In the genomic region with DNA sequence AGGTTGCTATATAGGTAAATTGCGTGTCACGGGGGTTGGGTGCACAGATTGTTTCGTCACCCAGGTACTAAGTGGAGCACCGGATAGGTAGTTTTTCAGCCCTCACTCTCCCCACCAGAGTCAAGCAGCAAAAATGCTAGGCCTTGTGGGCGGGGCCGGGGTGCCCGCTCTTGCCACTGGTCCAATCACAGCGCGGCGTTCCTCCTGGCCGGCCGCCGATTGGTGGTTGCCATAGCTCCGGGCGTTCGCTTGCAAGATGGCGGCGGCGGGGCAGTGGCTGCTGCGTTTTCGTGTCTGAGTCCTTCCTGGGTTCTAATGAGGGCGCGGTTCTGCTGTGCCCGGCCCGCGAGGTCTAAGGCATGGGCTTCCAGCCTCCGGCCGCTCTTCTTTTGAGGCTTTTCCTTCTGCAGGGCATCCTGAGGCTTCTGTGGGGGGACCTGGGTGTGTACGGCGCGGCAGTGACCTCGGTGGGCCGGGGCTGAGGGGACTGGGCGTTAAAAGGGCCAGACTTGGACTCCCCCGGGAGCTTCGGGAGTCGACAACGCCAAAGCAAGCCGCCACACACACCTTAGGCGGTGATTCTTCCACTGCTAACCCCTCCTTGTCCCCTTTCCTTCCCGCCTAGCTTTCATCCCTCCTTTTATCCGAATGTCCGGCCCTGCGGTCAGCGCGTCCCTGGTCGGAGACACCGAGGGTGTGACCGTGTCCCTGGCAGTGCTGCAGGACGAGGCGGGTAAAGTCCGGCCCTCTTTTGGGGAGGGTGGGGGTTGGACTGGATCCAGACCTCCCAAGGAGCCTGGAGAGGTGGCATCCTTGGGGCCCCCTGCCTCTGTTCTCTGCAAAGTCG, we compare ENCODE assay signal across 8 cellular contexts. TPM values are rescaled to one million over a fixed set of nuclear protein-coding genes. Genes with fewer than 3 reads are reported as not detected.
DNase-seq lines count a peak whose midpoint lies in the region; ATAC-seq and TF ChIP-seq lines count a peak whose summit lies in the region.

A gene (plus strand): TSS at position 232 of the 847 bp plus-strand sequence. CDS start 128 bp downstream, at position 360.

- no peaks in the 10 kb centered on the region for H3K27me3 ChIP-seq in mucosa of rectum (ENCODE audit: control insufficient read depth in 2 of 2, insufficient read depth in 2 of 2, low read length in 2 of 2)

- peak within 1 kb of the TSS; percentile 75 to 88 (median 80) for H3K27ac Mint-ChIP-seq in IgD-negative memory B cell

- H3K4me3 ChIP-seq in mucosa of rectum (ENCODE audit: low read length in 2 of 2), result peak within 1 kb of the TSS; percentile 93 to 94

- H3K9ac ChIP-seq in mucosa of rectum (ENCODE audit: low read depth in 1 of 2, low read length in 2 of 2), result peak within 1 kb of the TSS; percentile 74 to 79

- DNase-seq in DMS114 treated with DMSO at 0.1 percent for 48 hours (lab: John Stamatoyannopoulos, UW; ENCODE audit: unreplicated experiment) (peak; percentile 89), OCI-M1 (lab: John Stamatoyannopoulos, UW) (peak; percentile 92), activated T-cell treated with anti-CD3 and anti-CD28 coated beads for 4 hours (peak; percentile 90), erythroblast (lab: John Stamatoyannopoulos, UW) (peak; percentile 95 to 96)
- DNase-seq in stimulated activated CD8-positive, alpha-beta memory T cell treated with anti-CD3 and anti-CD28 coated beads, Interleukin-4, amount 100 ng/mL, for 24 hours (ENCODE audit: low read depth), result peak; percentile 93

- H3K36me3 ChIP-seq in mucosa of rectum (ENCODE audit: control insufficient read depth in 2 of 2, insufficient read depth in 2 of 2, low read length in 2 of 2), result peaks cover 4 to 7% of the 10 kb centered on the region in 2 donors

- peak within 1 kb of the TSS in 1 of 2 donors; percentile 17 for H3K27ac ChIP-seq in mucosa of rectum (ENCODE audit: low read depth in 2 of 2, low read length in 2 of 2)

- no peaks in the 10 kb centered on the region for H3K27me3 Mint-ChIP-seq in IgD-negative memory B cell

- peaks cover 3% of the 10 kb centered on the region for H3K36me3 Mint-ChIP-seq in IgD-negative memory B cell

- H3K4me3 Mint-ChIP-seq in IgD-negative memory B cell, result peak within 1 kb of the TSS; percentile 89 to 93 (median 92)

- H3K9me3 ChIP-seq in mucosa of rectum (ENCODE audit: control insufficient read depth in 2 of 2, low read length in 2 of 2), result no peaks in the 10 kb centered on the region

- ATAC-seq in GM21619 (IDR thresholded peaks at IDR 0.05; ENCODE audit: unreplicated experiment), result peak; percentile 99

- H3K9me3 Mint-ChIP-seq in IgD-negative memory B cell, result no peaks in the 10 kb centered on the region

- H3K4me1 Mint-ChIP-seq in IgD-negative memory B cell, result peaks cover 4 to 10% (median 6%) of the 10 kb centered on the region in 3 donors

- peaks cover 6 to 10% of the 10 kb centered on the region in 2 donors for H3K4me1 ChIP-seq in mucosa of rectum (ENCODE audit: control insufficient read depth in 2 of 2, insufficient read depth in 2 of 2, low read length in 2 of 2)

- TF ChIP-seq POLR2A in erythroblast (IDR thresholded peaks at IDR 0.05; ENCODE audit: low read length), result no peak

RNA-seq across cellular contexts. Expression of the gene that starts here (rescaled TPM):
- polyA plus RNA-seq in IgD-negative memory B cell, result 0.43 TPM
